2 cellular contexts compared by ENCODE assay signal in the genomic region with DNA sequence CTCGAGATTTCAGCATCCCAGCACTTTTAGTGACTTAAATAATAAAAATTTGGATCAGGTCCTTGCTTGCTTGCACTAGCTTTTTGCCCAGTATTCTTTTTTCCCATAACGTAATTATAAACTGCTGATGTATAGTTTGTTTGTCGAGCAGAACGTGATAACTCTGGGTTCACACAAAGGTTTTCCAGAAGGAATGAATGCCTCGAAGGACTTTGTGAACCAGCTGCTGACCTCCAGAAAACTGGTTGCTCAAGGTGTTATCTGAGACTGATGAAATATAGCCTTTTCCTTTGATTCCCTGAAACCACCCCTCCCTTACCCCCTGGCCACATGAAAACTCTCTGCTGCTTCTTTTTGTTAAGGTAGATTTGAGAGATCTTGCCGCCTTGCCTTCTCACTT.
TF ChIP-seq lines count a peak whose summit lies in the region.

No MANE protein-coding gene starts in this region.

TF ChIP-seq in IMR-90, 13 proteins besides CTCF, POLR2A, EP300 and RAD21:
- TF ChIP-seq, protein P1, sequence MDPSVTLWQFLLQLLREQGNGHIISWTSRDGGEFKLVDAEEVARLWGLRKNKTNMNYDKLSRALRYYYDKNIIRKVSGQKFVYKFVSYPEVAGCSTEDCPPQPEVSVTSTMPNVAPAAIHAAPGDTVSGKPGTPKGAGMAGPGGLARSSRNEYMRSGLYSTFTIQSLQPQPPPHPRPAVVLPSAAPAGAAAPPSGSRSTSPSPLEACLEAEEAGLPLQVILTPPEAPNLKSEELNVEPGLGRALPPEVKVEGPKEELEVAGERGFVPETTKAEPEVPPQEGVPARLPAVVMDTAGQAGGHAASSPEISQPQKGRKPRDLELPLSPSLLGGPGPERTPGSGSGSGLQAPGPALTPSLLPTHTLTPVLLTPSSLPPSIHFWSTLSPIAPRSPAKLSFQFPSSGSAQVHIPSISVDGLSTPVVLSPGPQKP (IDR thresholded peaks at IDR 0.05; ENCODE audit: borderline replicate concordance, low read depth, low read length), result no peak
- TF ChIP-seq RFX5 (IDR thresholded peaks at IDR 0.05; ENCODE audit: low read depth, low read length) (no peak), MXI1 (IDR thresholded peaks at IDR 0.05; ENCODE audit: borderline replicate concordance, low read depth, low read length) (no peak), CEBPB (IDR thresholded peaks at IDR 0.05; ENCODE audit: low read depth, low read length) (no peak), FOS (IDR thresholded peaks at IDR 0.05; ENCODE audit: low read depth, low read length) (no peak), BHLHE40 (IDR thresholded peaks at IDR 0.05; ENCODE audit: low read depth, low read length) (no peak), MAZ (IDR thresholded peaks at IDR 0.05; ENCODE audit: borderline replicate concordance, low read depth, low read length) (no peak), MAFK (IDR thresholded peaks at IDR 0.05; ENCODE audit: low read depth, low read length) (no peak), CHD1 (IDR thresholded peaks at IDR 0.05; ENCODE audit: low read depth, low read length) (no peak), RCOR1 (IDR thresholded peaks at IDR 0.05; ENCODE audit: insufficient replicate concordance, low read length) (no peak), NFE2L2 (IDR thresholded peaks at IDR 0.05; ENCODE audit: low read depth, low read length) (no peak), SMC3 (IDR thresholded peaks at IDR 0.05; ENCODE audit: low read depth, low read length) (no peak)
- TF ChIP-seq, protein P2, sequence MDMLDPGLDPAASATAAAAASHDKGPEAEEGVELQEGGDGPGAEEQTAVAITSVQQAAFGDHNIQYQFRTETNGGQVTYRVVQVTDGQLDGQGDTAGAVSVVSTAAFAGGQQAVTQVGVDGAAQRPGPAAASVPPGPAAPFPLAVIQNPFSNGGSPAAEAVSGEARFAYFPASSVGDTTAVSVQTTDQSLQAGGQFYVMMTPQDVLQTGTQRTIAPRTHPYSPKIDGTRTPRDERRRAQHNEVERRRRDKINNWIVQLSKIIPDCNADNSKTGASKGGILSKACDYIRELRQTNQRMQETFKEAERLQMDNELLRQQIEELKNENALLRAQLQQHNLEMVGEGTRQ (IDR thresholded peaks at IDR 0.05; ENCODE audit: low read depth, low read length), result no peak

TF ChIP-seq in H1, 55 proteins besides CTCF, POLR2A, EP300 and RAD21:
- TF ChIP-seq CHD2 (IDR thresholded peaks at IDR 0.05; ENCODE audit: low read length), result no peak
- TF ChIP-seq SIX5 (IDR thresholded peaks at IDR 0.05; ENCODE audit: low read depth, low read length), result no peak
- no peak for TF ChIP-seq TBP (IDR thresholded peaks at IDR 0.05; ENCODE audit: low read depth, low read length)
- no peak for TF ChIP-seq KDM4A (IDR thresholded peaks at IDR 0.05; ENCODE audit: low read depth, low read length, severe bottlenecking)
- TF ChIP-seq RXRA (IDR thresholded peaks at IDR 0.05; ENCODE audit: insufficient read depth, low read depth, low read length), result no peak
- TF ChIP-seq EGR1 (IDR thresholded peaks at IDR 0.05; ENCODE audit: borderline replicate concordance, low read depth, low read length), result no peak
- no peak for TF ChIP-seq SRF (IDR thresholded peaks at IDR 0.05; ENCODE audit: low read depth, low read length)
- no peak for TF ChIP-seq NANOG (IDR thresholded peaks at IDR 0.05; ENCODE audit: insufficient read depth, low read depth, low read length, poor library complexity, severe bottlenecking)
- no peak for TF ChIP-seq KDM1A (IDR thresholded peaks at IDR 0.05; ENCODE audit: borderline replicate concordance, low read length)
- no peak for TF ChIP-seq ZNF274 (IDR thresholded peaks at IDR 0.05; ENCODE audit: borderline replicate concordance, extremely low read depth, low read length)
- no peak for TF ChIP-seq RNF2 (IDR thresholded peaks at IDR 0.05; ENCODE audit: borderline replicate concordance, low read depth, low read length, missing control alignments, poor library complexity, severe bottlenecking)
